Comparison of ENCODE assay signal across 10 cellular contexts in genomic region chr10:78931333-78932083, GRCh38.
DNase-seq lines count a peak whose midpoint lies in the region; ATAC-seq and TF ChIP-seq lines count a peak whose summit lies in the region.
"Had no signal": no experiment of that assay in that cellular context is flagged by ENCODE, and none has a peak within 500 bp of the region (broad histone marks: within the 10 kb centered on the region; RNA-seq: fewer than 3 reads in every experiment).

No MANE protein-coding gene starts in this region.

- H3K4me3 ChIP-seq in GM23338, result no peak overlapping the region
- no peak overlapping the region for H3K4me3 ChIP-seq in SK-N-SH (ENCODE audit: low read depth in 2 of 2, low read length in 1 of 2)
- no peak overlapping the region for H3K4me3 ChIP-seq in gastroesophageal sphincter
- no peak overlapping the region for H3K4me3 ChIP-seq in skin epidermis
- H3K4me3 ChIP-seq: body of pancreas had no signal

- no peak overlapping the region; the same call in 1 of the 2 replicates for H3K9ac ChIP-seq in SK-N-SH

- CTCF ChIA-PET in SK-N-SH (lab: Yijun Ruan, JAX), result no interaction called here

- DNase-seq in GM23338 (ENCODE audit: low spot score) (no peak), SK-N-SH (peak; percentile 81), SKM-1 (lab: John Stamatoyannopoulos, UW; ENCODE audit: unreplicated experiment) (no peak), MV-4-11 (lab: John Stamatoyannopoulos, UW) (no peak)

- ATAC-seq in GM23338, result peak; percentile 55
- ATAC-seq in gastroesophageal sphincter, result peak; percentile 84
- ATAC-seq in HG03378 (IDR thresholded peaks at IDR 0.05; ENCODE audit: unreplicated experiment), result no peak
- no peak for ATAC-seq in esophagus mucosa
- ATAC-seq: body of pancreas had no signal

- H3K4me2 ChIP-seq in GM23338, result no peak overlapping the region
- H3K4me2 ChIP-seq in SK-N-SH, result peak overlapping the region; percentile 41

- H3K79me2 ChIP-seq in GM23338 (replicated peaks; ENCODE audit: insufficient read depth) (no peaks in the 10 kb centered on the region), SK-N-SH (ENCODE audit: insufficient read depth) (no peaks in the 10 kb centered on the region)

- 49% methylated on average over 16 of the region's 22 CpGs for WGBS in SK-N-SH (ENCODE audit: low lambda C conversion rate)
- 69 to 78% methylated on average over 9 to 10 of the region's 22 CpGs for WGBS in gastroesophageal sphincter (ENCODE audit: low coverage in 1 of 2), 2 donors

- H3K36me3 Mint-ChIP-seq in GM23338 (ENCODE audit: low read depth), result no peaks in the 10 kb centered on the region
- H3K36me3 Mint-ChIP-seq: memory B cell had no signal

- H4K20me1 ChIP-seq in GM23338 (replicated peaks; ENCODE audit: insufficient read depth), result no peaks in the 10 kb centered on the region
- H4K20me1 ChIP-seq in SK-N-SH (ENCODE audit: insufficient read depth), result no peaks in the 10 kb centered on the region

- no peak overlapping the region for H3K27ac Mint-ChIP-seq in GM23338
- H3K27ac Mint-ChIP-seq: memory B cell had no signal

- H3K27ac ChIP-seq in GM23338 (ENCODE audit: low read depth) (no peak overlapping the region), SK-N-SH (ENCODE audit: low read depth in 2 of 2, low read length in 1 of 2) (peak overlapping the region; percentile 83 to 96), gastroesophageal sphincter (peak overlapping the region in 3 of 4 donors; percentile 10 to 41 (median 33)), skin epidermis (peak overlapping the region in 14 of 21 experiments; percentile 1 to 59 (median 35))
- H3K27ac ChIP-seq: body of pancreas had no signal

- H3K4me1 ChIP-seq in GM23338 (ENCODE audit: insufficient read depth) (no peaks in the 10 kb centered on the region), SK-N-SH (ENCODE audit: control insufficient read depth in 1 of 2, insufficient read depth in 2 of 2, low read depth in 1 of 2, low read length in 1 of 2) (peaks cover 22 to 42% of the 10 kb centered on the region in 2 experiments), gastroesophageal sphincter (peaks cover 0 to 42% (median 3%) of the 10 kb centered on the region in 3 donors)
- H3K4me1 ChIP-seq: body of pancreas had no signal

- peak; percentile 36 for TF ChIP-seq RAD21 in SK-N-SH (IDR thresholded peaks at IDR 0.05; ENCODE audit: low read length)

- no peaks in the 10 kb centered on the region for H3K27me3 ChIP-seq in GM23338 (ENCODE audit: insufficient read depth)
- H3K27me3 ChIP-seq in SK-N-SH (ENCODE audit: insufficient read depth), result no peaks in the 10 kb centered on the region
- H3K27me3 ChIP-seq in gastroesophageal sphincter, result no peaks in the 10 kb centered on the region
- H3K27me3 ChIP-seq: body of pancreas had no signal

- TF ChIP-seq CTCF in GM23338 (conservative IDR thresholded peaks at IDR 0.05; ENCODE audit: low read depth in 2 of 2), result no peak
- TF ChIP-seq CTCF in SK-N-SH (IDR thresholded peaks at IDR 0.05), result no peak
- no peak for TF ChIP-seq CTCF in gastroesophageal sphincter (IDR thresholded peaks at IDR 0.05)

- TF ChIP-seq POLR2A in gastroesophageal sphincter (IDR thresholded peaks at IDR 0.05), result no peak

- POLR2A ChIA-PET in SK-N-SH (lab: Yijun Ruan, JAX), result interaction anchor here (0.5 to 0.6 kb wide), 3 partner anchors 57 to 466 kb away, joined by 3 to 4 read pairs (median 3); no protein-coding TSS in a partner anchor

- TF ChIP-seq EP300 in SK-N-SH (IDR thresholded peaks at IDR 0.05; ENCODE audit: borderline replicate concordance in 1 of 2, low read depth in 1 of 2, low read length in 1 of 2), result peak; percentile 31 to 37; a peak in 2 of 4 replicates
- TF ChIP-seq EP300 in gastroesophageal sphincter (IDR thresholded peaks at IDR 0.05), result no peak

- H2AFZ ChIP-seq in GM23338 (0 out of 2 replicates have a peak overlapping the region, but pooled peaks have one; percentile 23), SK-N-SH (ENCODE audit: low read depth) (peak overlapping the region; percentile 12; the same call in 1 of the 2 replicates)

- no peaks in the 10 kb centered on the region for H3F3A ChIP-seq in GM23338 (replicated peaks; ENCODE audit: low read depth)
- peaks cover 17% of the 10 kb centered on the region for H3F3A ChIP-seq in SK-N-SH (replicated peaks; ENCODE audit: insufficient read depth)

- no peaks in the 10 kb centered on the region for H3K9me3 Mint-ChIP-seq in GM23338
- H3K9me3 Mint-ChIP-seq: memory B cell had no signal

- no peak overlapping the region for H3K4me3 Mint-ChIP-seq in GM23338
- H3K4me3 Mint-ChIP-seq: memory B cell had no signal

- H3K9me2 ChIP-seq in GM23338 (ENCODE audit: insufficient read depth) (no peaks in the 10 kb centered on the region; the same call in 1 of the 2 replicates), SK-N-SH (no peaks in the 10 kb centered on the region)

- H3K9me3 ChIP-seq in SK-N-SH (no peaks in the 10 kb centered on the region), gastroesophageal sphincter (no peaks in the 10 kb centered on the region)
- H3K9me3 ChIP-seq: body of pancreas had no signal

- peaks cover 6% of the 10 kb centered on the region; the same call in 2 of the 3 replicates for H3K4me1 Mint-ChIP-seq in GM23338
- H3K4me1 Mint-ChIP-seq: memory B cell had no signal

- H3K27me3 Mint-ChIP-seq in GM23338 (ENCODE audit: insufficient read depth, low read depth, poor library complexity), result peaks cover 5% of the 10 kb centered on the region

- H3K36me3 ChIP-seq in GM23338 (ENCODE audit: insufficient read depth), result no peaks in the 10 kb centered on the region
- H3K36me3 ChIP-seq in SK-N-SH (replicated peaks in 1 of 2; ENCODE audit: control insufficient read depth in 1 of 2, insufficient read depth in 2 of 2, low read length in 1 of 2), result no peaks in the 10 kb centered on the region
- no peaks in the 10 kb centered on the region for H3K36me3 ChIP-seq in gastroesophageal sphincter

TF ChIP-seq in GM23338, 12 proteins besides CTCF, POLR2A, EP300 and RAD21 (continues in another document):
- TF ChIP-seq JUNB (IDR thresholded peaks at IDR 0.05; ENCODE audit: unreplicated experiment) (no peak), REST (IDR thresholded peaks at IDR 0.05; ENCODE audit: unreplicated experiment) (no peak), NANOG (IDR thresholded peaks at IDR 0.05; ENCODE audit: borderline replicate concordance) (no peak)

TF ChIP-seq in SK-N-SH, 30 proteins besides CTCF, POLR2A, EP300 and RAD21 (continues in another document):
- 0 out of 2 replicates have a peak, but pooled peaks have one; percentile 23 for TF ChIP-seq TEAD4 (IDR thresholded peaks at IDR 0.05; ENCODE audit: borderline replicate concordance, insufficient read depth)
- peak; percentile 72 for TF ChIP-seq TCF12 (IDR thresholded peaks at IDR 0.05)
- 0 out of 2 replicates have a peak, but pooled peaks have one; percentile 40 for TF ChIP-seq YY1 (IDR thresholded peaks at IDR 0.05; ENCODE audit: low read depth)
- TF ChIP-seq MEF2A (IDR thresholded peaks at IDR 0.05; ENCODE audit: borderline replicate concordance, low read depth), result no peak
- no peak for TF ChIP-seq SIN3A (IDR thresholded peaks at IDR 0.05; ENCODE audit: borderline replicate concordance, low read depth, low read length)
- TF ChIP-seq RXRA (IDR thresholded peaks at IDR 0.05; ENCODE audit: borderline replicate concordance, low read depth), result peak; percentile 26; the same call in 1 of the 2 replicates
- no peak for TF ChIP-seq ZBTB33 (IDR thresholded peaks at IDR 0.05; ENCODE audit: borderline replicate concordance, low read depth)
- TF ChIP-seq NFIC (IDR thresholded peaks at IDR 0.05; ENCODE audit: borderline replicate concordance), result no peak; the same call in 1 of the 2 replicates
- peak; percentile 29; the same call in 1 of the 2 replicates for TF ChIP-seq PBX3 (IDR thresholded peaks at IDR 0.05)
- no peak for TF ChIP-seq GABPA (IDR thresholded peaks at IDR 0.05; ENCODE audit: low read depth)
- TF ChIP-seq NRF1 (IDR thresholded peaks at IDR 0.05; ENCODE audit: low read depth, low read length), result no peak
- 0 out of 2 replicates have a peak, but pooled peaks have one; percentile 8 for TF ChIP-seq RCOR1 (IDR thresholded peaks at IDR 0.05; ENCODE audit: low read length)
- TF ChIP-seq IRF3 (IDR thresholded peaks at IDR 0.05; ENCODE audit: low read depth, low read length), result no peak
- no peak for TF ChIP-seq GATA2 (CRISPR knock-in tag; IDR thresholded peaks at IDR 0.05)
- no peak; the same call in 1 of the 2 replicates for TF ChIP-seq JUND (IDR thresholded peaks at IDR 0.05)
- no peak; the same call in 1 of the 2 replicates for TF ChIP-seq MXI1 (IDR thresholded peaks at IDR 0.05; ENCODE audit: low read depth, low read length)

Comparison
In these comparisons a context has a peak if more than half of its experiments do, and no peak if none do; other contexts are left out.
1. ATAC-seq: peak in GM23338 (single experiment) and gastroesophageal sphincter (single experiment); none in HG03378 (single experiment) and esophagus mucosa (single experiment).